ENCODE assay signal across 9 cellular contexts in genomic region chr22:36330127-36330526, GRCh38. TPM values are rescaled to one million over a fixed set of nuclear protein-coding genes. Genes with fewer than 3 reads are reported as not detected.
DNase-seq lines count a peak whose midpoint lies in the region; ATAC-seq and TF ChIP-seq lines count a peak whose summit lies in the region.
"Had no signal": no experiment of that assay in that cellular context is flagged by ENCODE, and none has a peak within 500 bp of the region (broad histone marks: within the 10 kb centered on the region; RNA-seq: fewer than 3 reads in every experiment).

No MANE protein-coding gene starts in this region.

- H2AFZ ChIP-seq in DND-41 (ENCODE audit: low read depth, low read length) = no peak overlapping the region

- no peak for TF ChIP-seq CTCF in DND-41 (IDR thresholded peaks at IDR 0.05; ENCODE audit: borderline replicate concordance, extremely low read depth, low read length, poor library complexity, severe bottlenecking)
- no peak for TF ChIP-seq CTCF in VCaP (conservative IDR thresholded peaks at IDR 0.05)
- TF ChIP-seq CTCF in fibroblast of the aortic adventitia (IDR thresholded peaks at IDR 0.05; ENCODE audit: insufficient read depth, low read length) = no peak

- ATAC-seq in DND-41 (ENCODE audit: insufficient read depth, low read depth) = no peak
- ATAC-seq in GM19023 (IDR thresholded peaks at IDR 0.05; ENCODE audit: unreplicated experiment) = no peak

- H3K79me2 ChIP-seq in DND-41 (ENCODE audit: insufficient read depth, low read length) = peaks cover 80% of the 10 kb centered on the region

- H4K20me1 ChIP-seq in DND-41 (ENCODE audit: insufficient read depth, low read length) = peaks cover 48% of the 10 kb centered on the region

- peak overlapping the region; percentile 49; the same call in 1 of the 2 replicates for H3K4me2 ChIP-seq in DND-41 (ENCODE audit: insufficient read depth, low read length)

- peak overlapping the region; percentile 44 for H3K9ac ChIP-seq in DND-41 (ENCODE audit: low read depth, low read length)
- H3K9ac ChIP-seq in rectal smooth muscle tissue (ENCODE audit: low read length) = no peak overlapping the region

- H3K27me3 ChIP-seq in DND-41 (ENCODE audit: insufficient read depth, low read length, poor library complexity) (no peaks in the 10 kb centered on the region), rectal smooth muscle tissue (ENCODE audit: control insufficient read depth, insufficient read depth, low read length) (no peaks in the 10 kb centered on the region)

- H3K36me3 ChIP-seq in DND-41 (ENCODE audit: insufficient read depth, low read length) (peaks cover 90% of the 10 kb centered on the region), rectal smooth muscle tissue (ENCODE audit: control insufficient read depth, insufficient read depth, low read length) (peaks cover 48% of the 10 kb centered on the region)

- no peaks in the 10 kb centered on the region for H3K9me3 ChIP-seq in DND-41 (ENCODE audit: insufficient read depth, low read length, severe bottlenecking)

- peak overlapping the region; percentile 91 for H3K27ac ChIP-seq in DND-41 (ENCODE audit: low read length)
- peak overlapping the region; percentile 83 for H3K27ac ChIP-seq in VCaP
- H3K27ac ChIP-seq in rectal smooth muscle tissue (ENCODE audit: low read depth, low read length) = peak overlapping the region; percentile 99

- H3K4me3 ChIP-seq in DND-41 (ENCODE audit: low read depth in 1 of 2, low read length in 2 of 2) = no peak overlapping the region; a peak in 1 of 4 replicates
- H3K4me3 ChIP-seq in fibroblast of the aortic adventitia (ENCODE audit: low read depth, low read length) = no peak overlapping the region
- peak overlapping the region; percentile 11 for H3K4me3 ChIP-seq in rectal smooth muscle tissue (ENCODE audit: low read length)

- DNase-seq in DND-41 (no peak), fibroblast of the aortic adventitia (ENCODE audit: low read depth) (peak; percentile 26), medulla oblongata (ENCODE audit: extremely low spot score) (no peak), NCI-H1694 (lab: John Stamatoyannopoulos, UW) (no peak), GF-D8 (lab: John Stamatoyannopoulos, UW) (no peak)
- DNase-seq: NCI-H524 had no signal

- H3K4me1 ChIP-seq in DND-41 (ENCODE audit: insufficient read depth, low read length) = peaks cover 70% of the 10 kb centered on the region
- peaks cover 100% of the 10 kb centered on the region for H3K4me1 ChIP-seq in rectal smooth muscle tissue (ENCODE audit: control insufficient read depth, insufficient read depth, low read length)

RNA-seq across cellular contexts. Expression of gene MYH9, which starts 57.6 kb away (rescaled TPM):
- total RNA-seq in fibroblast of the aortic adventitia (ENCODE audit: low replicate concordance) = 339 and 386 TPM in 2 replicates
